Comparison of ENCODE assay signal across 8 cellular contexts in the genomic region with DNA sequence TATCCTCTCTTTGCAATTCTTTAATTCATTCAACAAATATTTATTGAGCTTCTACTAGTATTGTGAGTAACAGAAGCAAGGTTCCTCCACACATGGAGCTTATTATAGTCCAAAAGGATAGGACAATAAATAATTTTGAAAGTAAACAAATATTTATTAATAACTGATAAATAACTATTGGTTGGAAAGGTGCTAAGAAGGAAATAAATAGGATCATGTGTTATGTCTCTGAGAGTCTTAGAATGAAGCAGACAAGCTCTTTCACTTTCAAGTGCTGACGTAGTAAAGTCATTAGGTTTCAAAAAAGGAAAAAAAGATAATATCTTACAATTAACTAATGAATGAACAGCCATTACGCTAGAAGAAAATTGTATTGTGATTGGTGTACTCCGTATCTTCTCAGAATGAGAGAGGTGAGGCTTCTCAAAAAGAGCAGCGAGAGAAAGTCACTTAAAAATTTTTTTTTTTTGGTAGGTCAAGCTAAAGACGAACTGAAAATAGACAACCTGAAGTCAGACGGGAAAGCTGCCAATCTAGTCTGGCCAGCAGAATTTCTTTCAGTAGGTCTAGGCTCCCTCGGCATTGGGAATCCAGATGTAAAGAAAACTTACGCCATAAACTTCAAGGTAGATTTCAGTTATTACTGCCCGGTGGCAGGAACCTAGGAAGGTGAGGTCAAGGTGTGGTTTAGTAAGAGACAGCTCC.
DNase-seq lines count a peak whose midpoint lies in the region; ATAC-seq and TF ChIP-seq lines count a peak whose summit lies in the region.

No MANE protein-coding gene starts in this region.

- TF ChIP-seq CTCF in astrocyte of the spinal cord (IDR thresholded peaks at IDR 0.05; ENCODE audit: low read depth, low read length) = no peak

- peak overlapping the region; percentile 99 for H3K27ac Mint-ChIP-seq in memory B cell

- H3K4me3 Mint-ChIP-seq in memory B cell = peak overlapping the region; percentile 98

- H3K9me3 Mint-ChIP-seq in memory B cell = no peaks in the 10 kb centered on the region

- H3K4me1 Mint-ChIP-seq in memory B cell = peaks cover 19% of the 10 kb centered on the region

- in situ Hi-C loops in astrocyte of the spinal cord (cut with HindIII; ENCODE audit: low sequenced_read_pairs) = no loop called here

- no peak for TF ChIP-seq POLR2A in GM18505 (IDR thresholded peaks at IDR 0.05; ENCODE audit: borderline replicate concordance, extremely low read depth, insufficient read depth, insufficient read length)

- peak; percentile 0 for ATAC-seq in GM18505 (IDR thresholded peaks at IDR 0.05; ENCODE audit: unreplicated experiment)
- ATAC-seq in HG03378 (IDR thresholded peaks at IDR 0.05; ENCODE audit: unreplicated experiment) = peak; percentile 5
- peak; percentile 14 for ATAC-seq in memory B cell (ENCODE audit: low read depth)
- ATAC-seq in HG03342 (IDR thresholded peaks at IDR 0.05; ENCODE audit: unreplicated experiment) = no peak
- no peak for ATAC-seq in HG03354 (IDR thresholded peaks at IDR 0.05; ENCODE audit: poor library complexity, severe bottlenecking, unreplicated experiment)

- H3K36me3 Mint-ChIP-seq in memory B cell = no peaks in the 10 kb centered on the region

- H3K4me3 ChIP-seq in astrocyte of the spinal cord (ENCODE audit: low read depth, low read length) = peak overlapping the region; percentile 87

- peaks cover 3% of the 10 kb centered on the region for H3K27me3 Mint-ChIP-seq in memory B cell

- DNase-seq in astrocyte of the spinal cord (ENCODE audit: low read depth, low spot score) (no peak), memory B cell (ENCODE audit: low spot score in 2 of 2) (peak in 1 of 2 donors; percentile 5), D341Med (ENCODE audit: low spot score) (no peak), T1000 (lab: John Stamatoyannopoulos, UW) (no peak)

Comparison
In these comparisons a context has a peak if more than half of its experiments do, and no peak if none do; other contexts are left out.
1. ATAC-seq: peak in GM18505 (single experiment), HG03378 (single experiment) and memory B cell (single experiment); none in HG03342 (single experiment) and HG03354 (single experiment).